16 cellular contexts compared by ENCODE assay signal in the genomic region with DNA sequence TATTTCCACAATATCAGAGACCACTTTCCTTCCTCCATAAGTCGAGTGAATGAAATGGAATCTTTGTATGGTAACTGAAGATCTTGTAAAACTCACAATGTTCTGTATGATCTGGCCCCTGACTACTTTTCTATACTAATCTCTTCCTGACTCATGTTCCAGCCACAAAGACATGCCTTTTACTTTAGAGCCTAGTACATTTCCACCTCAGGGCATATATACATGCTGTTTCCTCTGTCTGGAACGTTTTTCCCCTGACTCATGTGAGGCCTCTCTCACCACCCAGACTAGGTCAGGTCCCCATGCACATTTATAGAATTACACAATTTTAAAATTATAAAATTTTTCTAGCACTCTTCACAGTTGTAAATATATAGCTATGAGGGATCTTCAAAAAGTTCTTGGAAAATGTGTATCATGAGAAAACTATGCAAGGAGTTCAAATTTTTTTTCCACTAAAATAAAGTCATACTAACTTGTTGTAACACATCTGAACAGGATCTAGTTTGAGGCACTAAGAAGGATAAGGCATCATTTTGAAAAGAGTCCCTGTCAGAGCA.
DNase-seq lines count a peak whose midpoint lies in the region; ATAC-seq and TF ChIP-seq lines count a peak whose summit lies in the region.
"Had no signal": no experiment of that assay in that cellular context is flagged by ENCODE, and none has a peak within 500 bp of the region (broad histone marks: within the 10 kb centered on the region; RNA-seq: fewer than 3 reads in every experiment).

No MANE protein-coding gene starts in this region.

- H3K27me3 Mint-ChIP-seq in Calu3 (ENCODE audit: unreplicated experiment), result no peaks in the 10 kb centered on the region

- TF ChIP-seq CTCF in choroid plexus epithelial cell (conservative IDR thresholded peaks at IDR 0.05; ENCODE audit: low read depth, low read length) (no peak), Calu3 (IDR thresholded peaks at IDR 0.05; ENCODE audit: unreplicated experiment) (no peak)

- no peak overlapping the region for H3K4me3 Mint-ChIP-seq in Calu3 (ENCODE audit: low read depth, unreplicated experiment)

- H3K4me3 ChIP-seq in choroid plexus epithelial cell (ENCODE audit: low read depth, low read length), result no peak overlapping the region
- H3K4me3 ChIP-seq: ascending aorta, lung, spleen, thoracic aorta had no signal

- no peaks in the 10 kb centered on the region for H3K4me1 Mint-ChIP-seq in Calu3 (ENCODE audit: low read depth, unreplicated experiment)

- no peaks in the 10 kb centered on the region for H3K9me3 Mint-ChIP-seq in Calu3 (ENCODE audit: low read depth, unreplicated experiment)

- BruUV-seq in Calu3 (replicated peaks; lab: Mats Ljungman, UMichigan), result no TSS peak

- ATAC-seq in HG02763 (IDR thresholded peaks at IDR 0.05; ENCODE audit: unreplicated experiment) (no peak), HG02642 (IDR thresholded peaks at IDR 0.05; ENCODE audit: poor library complexity, unreplicated experiment) (no peak)

- DNase-seq in EL (peak; percentile 67), NCI-H460 (ENCODE audit: extremely low read depth, low read depth) (peak; percentile 4), choroid plexus epithelial cell (ENCODE audit: low read depth) (peak; percentile 50), non-pigmented ciliary epithelial cell (ENCODE audit: low read depth) (peak; percentile 5), Calu3 (no peak), SKM-1 (lab: John Stamatoyannopoulos, UW; ENCODE audit: unreplicated experiment) (no peak)
- DNase-seq: activated T-cell treated with anti-CD3 and anti-CD28 coated beads, Interleukin-2, amount 50 U/mL, for 1 hour; Caco-2; NCI-H1930; NK-92 treated with Interleukin-12 subunit alpha and Interleukin-12 subunit beta, amount 100 ng/mL, for 24 hours; spleen had no signal

- no peak overlapping the region for H3K27ac Mint-ChIP-seq in Calu3 (ENCODE audit: unreplicated experiment)

- H3K36me3 Mint-ChIP-seq in Calu3 (ENCODE audit: insufficient read depth, unreplicated experiment), result no peaks in the 10 kb centered on the region

- CTCF ChIA-PET in Calu3 (lab: Charles Lee), result interaction anchor here (0.6 kb wide), 1 partner anchor 34 kb away, joined by 4 read pairs; no protein-coding TSS in a partner anchor

- intact Hi-C loops in Calu3 (cut with micrococcal nuclease; ENCODE audit: unreplicated experiment), result no loop called here

Comparison
In these comparisons a context has a peak if more than half of its experiments do, and no peak if none do; other contexts are left out.
1. DNase-seq: peak in EL (single experiment), NCI-H460 (single experiment), choroid plexus epithelial cell (single experiment) and non-pigmented ciliary epithelial cell (single experiment); none in Calu3 (single experiment) and SKM-1 (single experiment).